ENCODE assay signal across 21 cellular contexts in the genomic region with DNA sequence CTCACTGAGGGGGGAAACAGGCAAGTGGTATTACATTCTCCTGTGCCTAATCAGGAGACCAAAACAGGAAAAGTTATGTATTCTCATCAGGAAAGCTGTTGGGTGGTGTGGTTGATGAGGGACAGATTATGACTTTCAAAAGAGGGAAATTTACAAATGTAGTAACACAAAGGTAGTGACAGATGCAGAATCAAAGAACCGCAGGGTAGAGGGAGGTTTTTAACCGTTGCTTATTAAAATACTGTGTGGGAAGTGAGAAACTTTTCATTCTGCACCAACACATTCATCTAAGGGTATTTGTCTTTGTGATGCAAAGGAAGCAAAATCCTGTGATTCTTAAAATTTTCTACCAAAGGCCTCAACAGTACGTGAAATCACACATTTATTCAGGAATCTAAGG.
"Had no signal": no experiment of that assay in that cellular context is flagged by ENCODE, and none has a peak within 500 bp of the region (broad histone marks: within the 10 kb centered on the region; RNA-seq: fewer than 3 reads in every experiment).

No MANE protein-coding gene starts in this region.

- H3K27ac Mint-ChIP-seq: activated naive CD4-positive, alpha-beta T cell treated with anti-CD3 and anti-CD28 coated beads, Interleukin-2, amount 10 ng/mL, durations not matched to agents 7 days and 5 days; natural killer cell; WTC11 had no signal

- H3K27me3 Mint-ChIP-seq: activated naive CD4-positive, alpha-beta T cell treated with anti-CD3 and anti-CD28 coated beads, Interleukin-2, amount 10 ng/mL, durations not matched to agents 7 days and 5 days had no signal

- H3K27ac ChIP-seq: coronary artery, esophagus squamous epithelium, gastrocnemius medialis, ovary, psoas muscle, thyroid gland, upper lobe of right lung had no signal

- DNase-seq: activated CD8-positive, alpha-beta memory T cell treated with anti-CD3 and anti-CD28 coated beads, Interleukin-2, amount 50 U/mL, for 48 hours; activated naive CD4-positive, alpha-beta T cell treated with anti-CD3 and anti-CD28 coated beads, Interleukin-2, amount 10 ng/mL, durations not matched to agents 7 days and 5 days; activated T-cell treated with anti-CD3 and anti-CD28 coated beads, Interleukin-2, amount 50 U/mL, for 48 hours; cerebellar nuclear complex; esophagus squamous epithelium; gastrocnemius medialis; head of caudate nucleus; islet precursor cell; left cardiac atrium; midbrain; natural killer cell; ovary; psoas muscle; right cardiac atrium; stimulated activated CD4-positive, alpha-beta T cell treated with anti-CD3 and anti-CD28 coated beads, Interleukin-4, amount 100 ng/mL, for 24 hours; stimulated activated naive CD8-positive, alpha-beta T cell treated with anti-CD3 and anti-CD28 coated beads, Interleukin-15, Interleukin-2, amounts not matched to agents 100 U/mL and 50 U/mL, for 24 hours; T-helper 9 cell; thyroid gland; upper lobe of right lung had no signal

- H3K4me1 ChIP-seq: esophagus squamous epithelium, gastrocnemius medialis, psoas muscle, thyroid gland, upper lobe of right lung had no signal

- H3K4me1 Mint-ChIP-seq: activated naive CD4-positive, alpha-beta T cell treated with anti-CD3 and anti-CD28 coated beads, Interleukin-2, amount 10 ng/mL, durations not matched to agents 7 days and 5 days had no signal

- H3K9me3 Mint-ChIP-seq: activated naive CD4-positive, alpha-beta T cell treated with anti-CD3 and anti-CD28 coated beads, Interleukin-2, amount 10 ng/mL, durations not matched to agents 7 days and 5 days had no signal

- H3K9me3 ChIP-seq: esophagus squamous epithelium, gastrocnemius medialis, ovary, thyroid gland, upper lobe of right lung had no signal

- H3K4me3 ChIP-seq: coronary artery, esophagus squamous epithelium, gastrocnemius medialis, ovary, psoas muscle, thyroid gland, upper lobe of right lung had no signal

- H3K27me3 ChIP-seq: esophagus squamous epithelium, gastrocnemius medialis, ovary, thyroid gland, upper lobe of right lung had no signal

- H3K36me3 Mint-ChIP-seq: activated naive CD4-positive, alpha-beta T cell treated with anti-CD3 and anti-CD28 coated beads, Interleukin-2, amount 10 ng/mL, durations not matched to agents 7 days and 5 days; natural killer cell; WTC11 had no signal

- H3K36me3 ChIP-seq: esophagus squamous epithelium, gastrocnemius medialis, ovary, thyroid gland, upper lobe of right lung had no signal

- ATAC-seq: gastrocnemius medialis; left cardiac atrium; natural killer cell; psoas muscle; right cardiac atrium; stimulated activated naive CD8-positive, alpha-beta T cell treated with anti-CD3 and anti-CD28 coated beads, Interleukin-15, Interleukin-2, amounts not matched to agents 100 U/mL and 50 U/mL, for 24 hours; upper lobe of right lung; WTC11 had no signal

- H3K4me3 Mint-ChIP-seq: activated naive CD4-positive, alpha-beta T cell treated with anti-CD3 and anti-CD28 coated beads, Interleukin-2, amount 10 ng/mL, durations not matched to agents 7 days and 5 days; natural killer cell; WTC11 had no signal
